25 cellular contexts compared by ENCODE assay signal in the genomic region with DNA sequence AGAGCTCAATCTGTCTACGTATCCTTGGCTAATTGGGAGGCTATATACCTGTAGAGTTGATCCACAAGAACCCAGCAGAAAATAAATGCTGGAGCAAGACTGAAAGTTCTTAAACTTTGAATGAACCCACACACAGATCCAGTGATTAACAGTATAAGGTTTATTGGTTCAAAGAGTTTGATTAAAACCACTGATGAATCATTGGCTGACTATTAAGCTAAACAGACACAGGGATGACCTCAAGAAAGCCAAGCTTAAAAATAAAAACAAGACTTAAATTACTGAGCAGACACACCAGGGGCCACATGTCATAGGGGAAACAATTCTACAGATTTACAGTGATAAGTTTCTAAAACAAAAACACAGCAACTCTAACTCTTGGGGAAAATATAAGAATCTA.
A peak's percentile ranks its signal among the peaks of the same experiment; 100 is the strongest.
DNase-seq lines count a peak whose midpoint lies in the region; ATAC-seq and TF ChIP-seq lines count a peak whose summit lies in the region.
"Had no signal": no experiment of that assay in that cellular context is flagged by ENCODE, and none has a peak within 500 bp of the region (broad histone marks: within the 10 kb centered on the region; RNA-seq: fewer than 3 reads in every experiment).

No MANE protein-coding gene starts in this region.

- H3K4me3 ChIP-seq in astrocyte of the cerebellum (ENCODE audit: low read depth, low read length) (no peak overlapping the region), fibroblast of villous mesenchyme (ENCODE audit: low read depth, low read length) (no peak overlapping the region)
- H3K4me3 ChIP-seq: coronary artery, thoracic aorta had no signal

- H3K36me3 Mint-ChIP-seq in naive thymus-derived CD8-positive, alpha-beta T cell, result no peaks in the 10 kb centered on the region
- no peaks in the 10 kb centered on the region for H3K36me3 Mint-ChIP-seq in H9 (ENCODE audit: insufficient read depth in 1 of 3, low read depth in 3 of 3)
- H3K36me3 Mint-ChIP-seq: activated naive CD8-positive, alpha-beta T cell; brain had no signal

- no peaks in the 10 kb centered on the region for H3K9me3 ChIP-seq in H9 (ENCODE audit: control insufficient read depth, low read depth, low read length)
- H3K9me3 ChIP-seq: thoracic aorta had no signal

- no peak overlapping the region for H3K4me2 ChIP-seq in H9 (ENCODE audit: insufficient read depth, insufficient read length, low read length)

- no peak overlapping the region for H2BK20ac ChIP-seq in H9 (ENCODE audit: low read depth, low read length, poor library complexity, severe bottlenecking)

- H4K91ac ChIP-seq in H9 (ENCODE audit: insufficient read length, low read depth, low read length), result no peak overlapping the region

- no peak overlapping the region for H3K27ac ChIP-seq in H9 (ENCODE audit: insufficient read length, low read depth, low read length)
- H3K27ac ChIP-seq: coronary artery, thoracic aorta had no signal

- peaks cover 0 to 8% (median 0%) of the 10 kb centered on the region in 9 donors for H3K9me3 Mint-ChIP-seq in naive thymus-derived CD8-positive, alpha-beta T cell
- H3K9me3 Mint-ChIP-seq in H9, result no peaks in the 10 kb centered on the region
- H3K9me3 Mint-ChIP-seq: activated CD4-positive, alpha-beta T cell treated with anti-CD3 and anti-CD28 coated beads, Interleukin-2, amount 10 ng/mL, durations not matched to agents 7 days and 5 days had no signal

- H3K79me2 ChIP-seq in H9 (ENCODE audit: insufficient read depth, low read length), result no peaks in the 10 kb centered on the region

- peaks cover 0 to 2% (median 0%) of the 10 kb centered on the region in 4 donors for H3K4me1 Mint-ChIP-seq in naive thymus-derived CD8-positive, alpha-beta T cell
- peaks cover 5 to 7% of the 10 kb centered on the region in 2 experiments; a peak in 2 of 4 replicates for H3K4me1 Mint-ChIP-seq in H9
- H3K4me1 Mint-ChIP-seq: activated CD4-positive, alpha-beta T cell treated with anti-CD3 and anti-CD28 coated beads, Interleukin-2, amount 10 ng/mL, durations not matched to agents 7 days and 5 days had no signal

- ATAC-seq in naive thymus-derived CD8-positive, alpha-beta T cell, result no peak

- H3K4me1 ChIP-seq in H9 (ENCODE audit: insufficient read depth, low read length), result no peaks in the 10 kb centered on the region

- no peak overlapping the region for H3K23ac ChIP-seq in H9 (ENCODE audit: insufficient read length, low read depth, low read length)

- H2BK5ac ChIP-seq in H9 (ENCODE audit: insufficient read length, low read length), result no peak overlapping the region

- no peak overlapping the region for H3K14ac ChIP-seq in H9 (ENCODE audit: insufficient read depth, low read length)

- H4K5ac ChIP-seq in H9 (ENCODE audit: insufficient read length, low read depth, low read length), result no peak overlapping the region

- no peak overlapping the region for H3K27ac Mint-ChIP-seq in naive thymus-derived CD8-positive, alpha-beta T cell
- H3K27ac Mint-ChIP-seq in H9, result no peak overlapping the region
- H3K27ac Mint-ChIP-seq: activated CD4-positive, alpha-beta T cell treated with anti-CD3 and anti-CD28 coated beads, Interleukin-2, amount 10 ng/mL, durations not matched to agents 7 days and 5 days; activated naive CD8-positive, alpha-beta T cell; brain had no signal

- H3K56ac ChIP-seq in H9 (ENCODE audit: insufficient read length, low read depth, low read length), result no peak overlapping the region

- POLR2A ChIA-PET in naive thymus-derived CD8-positive, alpha-beta T cell (lab: Charles Lee), result no interaction called here

- H3K79me1 ChIP-seq in H9 (ENCODE audit: insufficient read depth, low read depth, low read length, poor library complexity, severe bottlenecking), result no peaks in the 10 kb centered on the region

- H4K8ac ChIP-seq in H9 (replicated peaks; ENCODE audit: insufficient read length, low read depth, low read length), result no peak overlapping the region

- no peak overlapping the region for H2BK15ac ChIP-seq in H9 (ENCODE audit: low read depth, low read length)

- H3K27me3 Mint-ChIP-seq in naive thymus-derived CD8-positive, alpha-beta T cell, result no peaks in the 10 kb centered on the region
- H3K27me3 Mint-ChIP-seq in H9 (ENCODE audit: low read depth), result no peaks in the 10 kb centered on the region
- H3K27me3 Mint-ChIP-seq: activated CD4-positive, alpha-beta T cell treated with anti-CD3 and anti-CD28 coated beads, Interleukin-2, amount 10 ng/mL, durations not matched to agents 7 days and 5 days; activated naive CD8-positive, alpha-beta T cell; brain had no signal

- no peak overlapping the region for H3T11ph ChIP-seq in H9 (ENCODE audit: low read length)

- WGBS in H9 (ENCODE audit: extremely low coverage, insufficient read length, low lambda C conversion rate), result no CpG with 5 or more reads among the region's 1 CpG

- in situ Hi-C loops in astrocyte of the cerebellum (cut with HindIII; ENCODE audit: low sequenced_read_pairs), result loop anchor here (5.0 kb wide), 1 partner anchor 35 kb away; no protein-coding TSS in a partner anchor
- in situ Hi-C loops in ACHN (cut with HindIII; ENCODE audit: low pct_ligation_motif_present, low pct_unique_long_range_greater_than_20kb, low sequenced_read_pairs), result no loop called here

- H3K4me3 Mint-ChIP-seq in naive thymus-derived CD8-positive, alpha-beta T cell, result no peak overlapping the region
- H3K4me3 Mint-ChIP-seq in H9, result no peak overlapping the region
- H3K4me3 Mint-ChIP-seq: activated CD4-positive, alpha-beta T cell treated with anti-CD3 and anti-CD28 coated beads, Interleukin-2, amount 10 ng/mL, durations not matched to agents 7 days and 5 days; activated naive CD8-positive, alpha-beta T cell; brain had no signal

- H3K18ac ChIP-seq in H9 (ENCODE audit: insufficient read length, low read depth, low read length), result no peak overlapping the region

- no peak overlapping the region for H2BK120ac ChIP-seq in H9 (ENCODE audit: low read depth, low read length, poor library complexity, severe bottlenecking)

- H3K9ac ChIP-seq in H9 (ENCODE audit: extremely low read depth, insufficient read length, low read length), result no peak overlapping the region
- H3K9ac ChIP-seq: KMS-11 had no signal

- DNase-seq in HT1080 (ENCODE audit: low read depth), result peak; percentile 38
- DNase-seq in astrocyte of the cerebellum (ENCODE audit: low read depth), result peak; percentile 54
- peak; percentile 65 for DNase-seq in fibroblast of villous mesenchyme (ENCODE audit: low read depth)
- DNase-seq in renal cortical epithelial cell (ENCODE audit: low read depth), result peak; percentile 95
- no peak for DNase-seq in ACHN
- no peak for DNase-seq in naive thymus-derived CD8-positive, alpha-beta T cell
- DNase-seq in H9, result no peak
- DNase-seq: activated CD4-positive, alpha-beta T cell treated with anti-CD3 and anti-CD28 coated beads, Interleukin-2, amount 10 ng/mL, durations not matched to agents 7 days and 5 days; AML-193; DMS79 treated with DMSO at 0.1 percent for 48 hours; foreskin melanocyte; hypothalamus; islet precursor cell; NCI-H2029; occipital lobe; retina; SIG-M5; stimulated activated CD4-positive, alpha-beta T cell treated with anti-CD3 and anti-CD28 coated beads, Interleukin-4, amount 100 ng/mL, for 24 hours; stimulated activated naive CD4-positive, alpha-beta T cell treated with Interleukin-2 at 50 U/mL for 16 hours; T-helper 1 cell had no signal

- H4K20me1 ChIP-seq in H9 (ENCODE audit: control insufficient read depth, insufficient read depth, insufficient read length), result no peaks in the 10 kb centered on the region

- H2AFZ ChIP-seq in H9 (ENCODE audit: low read length), result no peak overlapping the region

- H3K23me2 ChIP-seq in H9 (ENCODE audit: insufficient read length, low read depth, low read length, poor library complexity, severe bottlenecking), result no peaks in the 10 kb centered on the region

- H3K4ac ChIP-seq in H9 (ENCODE audit: low read depth, low read length), result no peak overlapping the region

- no peak overlapping the region for H2BK12ac ChIP-seq in H9 (ENCODE audit: insufficient read length, low read depth, low read length)

- H3K27me3 ChIP-seq in H9 (ENCODE audit: insufficient read depth, low read length), result no peaks in the 10 kb centered on the region

- H2AK5ac ChIP-seq in H9 (ENCODE audit: insufficient read length, low read length), result no peak overlapping the region

- TF ChIP-seq CTCF in astrocyte of the cerebellum (IDR thresholded peaks at IDR 0.05; ENCODE audit: low read depth, low read length, missing control alignments) (no peak), fibroblast of villous mesenchyme (IDR thresholded peaks at IDR 0.05; ENCODE audit: insufficient read depth, low read depth, low read length) (no peak), H9 (conservative IDR thresholded peaks at IDR 0.05) (no peak)

Comparison
In these comparisons a context has a peak if more than half of its experiments do, and no peak if none do; other contexts are left out.
1. DNase-seq: peak in HT1080 (single experiment), astrocyte of the cerebellum (single experiment), fibroblast of villous mesenchyme (single experiment) and renal cortical epithelial cell (single experiment); none in ACHN (single experiment), naive thymus-derived CD8-positive, alpha-beta T cell (0 of 10) and H9 (single experiment).